Comparison of ENCODE assay signal across 8 cellular contexts in the genomic region with DNA sequence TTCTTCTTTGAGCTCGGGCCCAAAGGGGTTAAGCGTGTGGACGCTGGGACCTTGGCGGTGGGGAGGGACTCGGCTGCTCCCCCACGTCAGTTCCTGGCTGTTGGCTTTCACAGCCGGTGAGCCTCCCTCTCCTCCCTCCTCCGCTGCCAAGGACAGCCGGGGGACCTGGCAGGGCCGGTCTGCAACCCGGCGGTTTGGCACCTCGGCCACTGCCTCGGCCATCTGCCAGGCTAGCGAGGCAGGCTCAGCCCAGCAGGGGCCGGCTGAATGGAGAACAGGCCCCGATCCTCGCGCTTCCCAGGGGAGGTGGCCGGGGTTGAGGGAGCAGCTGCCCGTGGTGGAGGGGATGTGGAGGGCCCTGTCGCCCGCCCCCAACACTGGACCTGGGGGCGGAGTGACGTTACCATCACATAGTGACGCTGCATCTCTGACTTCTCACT. TPM values are rescaled to one million over a fixed set of nuclear protein-coding genes. Genes with fewer than 3 reads are reported as not detected.
DNase-seq lines count a peak whose midpoint lies in the region; ATAC-seq, FAIRE-seq and TF ChIP-seq lines count a peak whose summit lies in the region.

No MANE protein-coding gene starts in this region.

- H3K27me3 ChIP-seq in HUES64 (ENCODE audit: insufficient read depth, low read length) (peaks cover 2% of the 10 kb centered on the region), K562 (ENCODE audit: control insufficient read depth in 2 of 2, insufficient read depth in 2 of 2, low read length in 2 of 2) (no peaks in the 10 kb centered on the region), stomach smooth muscle (ENCODE audit: control insufficient read depth in 1 of 2, insufficient read depth in 2 of 2, low read length in 2 of 2) (no peaks in the 10 kb centered on the region)

- H2AFZ ChIP-seq in K562 (ENCODE audit: low read depth, low read length): no peak overlapping the region

- H3K4me1 ChIP-seq in HUES64 (ENCODE audit: insufficient read depth, low read length): peaks cover 30% of the 10 kb centered on the region
- H3K4me1 ChIP-seq in K562 (replicated peaks in 1 of 2; ENCODE audit: control insufficient read depth in 2 of 2, insufficient read depth in 2 of 2, low read length in 2 of 2): peaks cover 27 to 61% of the 10 kb centered on the region in 2 experiments
- peaks cover 42% of the 10 kb centered on the region for H3K4me1 ChIP-seq in stomach smooth muscle (ENCODE audit: control insufficient read depth, insufficient read depth, low read length)

- peaks cover 42% of the 10 kb centered on the region for H3K79me2 ChIP-seq in K562 (ENCODE audit: control insufficient read depth, insufficient read depth, low read length)

- TF ChIP-seq CTCF in K562 (IDR thresholded peaks at IDR 0.05 in 2 of 3, conservative IDR thresholded peaks at IDR 0.05 in 1 of 3; ENCODE audit: insufficient read depth in 2 of 3, low read depth in 1 of 3, low read length in 3 of 3): no peak

- no peak overlapping the region for H3K4me2 ChIP-seq in K562 (ENCODE audit: insufficient read depth, low read length)

- no peak for FAIRE-seq in K562 (lab: Jason Lieb, UNC)

- no peak for ATAC-seq in K562
- no peak for ATAC-seq in GM18519 (IDR thresholded peaks at IDR 0.05; ENCODE audit: low FRiP score, unreplicated experiment)
- ATAC-seq in HG03159 (IDR thresholded peaks at IDR 0.05; ENCODE audit: unreplicated experiment): no peak
- ATAC-seq in HG02870 (IDR thresholded peaks at IDR 0.05; ENCODE audit: unreplicated experiment): no peak

- H3K4me3 ChIP-seq in HUES64 (ENCODE audit: low read length): no peak overlapping the region
- no peak overlapping the region for H3K4me3 ChIP-seq in K562
- peak overlapping the region; percentile 42 to 47 for H3K4me3 ChIP-seq in stomach smooth muscle (ENCODE audit: low read length in 2 of 2)

- H3K36me3 ChIP-seq in HUES64 (ENCODE audit: insufficient read depth, low read length) (peaks cover 37% of the 10 kb centered on the region; the same call in 1 of the 2 replicates), K562 (ENCODE audit: control insufficient read depth, insufficient read depth, low read length) (peaks cover 79% of the 10 kb centered on the region), stomach smooth muscle (ENCODE audit: control insufficient read depth in 2 of 2, insufficient read depth in 2 of 2, low read length in 2 of 2) (peaks cover 22 to 34% of the 10 kb centered on the region in 2 donors)

- intact Hi-C loops in K562 (cut with micrococcal nuclease): no loop called here

- TF ChIP-seq POLR2A in K562 (conservative IDR thresholded peaks at IDR 0.05): no peak

- no peaks in the 10 kb centered on the region for H3K9me1 ChIP-seq in K562 (ENCODE audit: control insufficient read depth, insufficient read depth, low read length)

- POLR2A ChIA-PET in K562 (lab: Yijun Ruan, JAX): interaction anchor here (0.7 to 1.0 kb wide), 2 partner anchors 15 to 136 kb away, joined by 3 to 4 read pairs; no protein-coding TSS in a partner anchor

- BruUV-seq in K562 (replicated peaks; lab: Mats Ljungman, UMichigan): no TSS peak

- H4K20me1 ChIP-seq in K562 (replicated peaks; ENCODE audit: control insufficient read depth, insufficient read depth, low read length): 0 out of 2 replicates have a peak, but pooled peaks cover 3% of the 10 kb centered on the region

- in situ Hi-C loops in K562 (cut with MboI): no loop called here

- CTCF ChIA-PET in K562 (lab: Yijun Ruan, JAX; ENCODE audit: low intra/inter-chr PET ratio): no interaction called here

- H3K27ac ChIP-seq in HUES64 (ENCODE audit: low read depth, low read length) (peak overlapping the region; percentile 77; the same call in 1 of the 2 replicates), K562 (ENCODE audit: extremely low read depth, low read depth, low read length) (no peak overlapping the region), stomach smooth muscle (ENCODE audit: low read length) (peak overlapping the region; percentile 88)

- H3K9ac ChIP-seq in HUES64 (ENCODE audit: low read depth, low read length) (no peak overlapping the region), K562 (ENCODE audit: insufficient read depth in 1 of 2, low read depth in 2 of 2, low read length in 2 of 2) (peak overlapping the region in 1 of 2 experiments; percentile 77; a peak in 2 of 4 replicates), stomach smooth muscle (ENCODE audit: low read length in 2 of 2) (peak overlapping the region; percentile 37 to 64)

- peak in 2 of 4 experiments; percentile 45 to 48 for DNase-seq in K562 (ENCODE audit: extremely low read depth in 1 of 4, low spot score in 3 of 4)
- DNase-seq in kidney tubule cell (ENCODE audit: low spot score): peak; percentile 32
- no peak for DNase-seq in DMS53 treated with DMSO at 0.1 percent for 48 hours (lab: John Stamatoyannopoulos, UW; ENCODE audit: unreplicated experiment)

- TF ChIP-seq EP300 in K562 (IDR thresholded peaks at IDR 0.05; ENCODE audit: low read length): no peak

- H3K9me3 ChIP-seq in HUES64 (ENCODE audit: insufficient read depth, low read depth, low read length) (no peaks in the 10 kb centered on the region), K562 (replicated peaks; ENCODE audit: control insufficient read depth, insufficient read depth, low read depth, low read length) (no peaks in the 10 kb centered on the region), stomach smooth muscle (ENCODE audit: control insufficient read depth in 2 of 2, low read length in 2 of 2) (no peaks in the 10 kb centered on the region)

- no peak for TF ChIP-seq RAD21 in K562 (CRISPR knock-in tag; conservative IDR thresholded peaks at IDR 0.05 in 1 of 2, IDR thresholded peaks at IDR 0.05 in 1 of 2)

- 12% methylated on average over 24 of the region's 26 CpGs for WGBS in HUES64
- 68% methylated on average over 11 of the region's 26 CpGs for WGBS in K562 (ENCODE audit: insufficient coverage, low coverage, missing lambda C conversion rate)

RNA-seq across cellular contexts. Expression of gene TLE5, which starts 5.0 kb away (rescaled TPM):
- polyA plus RNA-seq in HUES64 (2013, experiment 1 of 2): 95.1 TPM
- polyA plus RNA-seq in HUES64 (2013, experiment 2 of 2): 123 TPM
- total RNA-seq in K562 (2011; cell fraction: chromatin; rRNA removed; ENCODE audit: low replicate concordance): 147 and 335 TPM in 2 replicates
- total RNA-seq in K562 (2011; cell fraction: nucleolus; rRNA removed): 259 and 282 TPM in 2 replicates
- total RNA-seq in K562 (2011; cell fraction: nucleoplasm; rRNA removed): 209 and 242 TPM in 2 replicates
- total RNA-seq in K562 (2014; rRNA removed) (264 and 355 TPM in 2 replicates), K562 (2014; rRNA removed; fragmentation: Illumina TruSeq; extraction: Trizol) (75.8 and 89.1 TPM in 2 replicates), K562 (2015; rRNA removed; fragmentation: Illumina TruSeq; extraction: Trizol) (172 and 178 TPM in 2 replicates), K562 (2021) (347 and 360 TPM in 2 replicates)
- polyA plus RNA-seq in K562 (2011; rRNA removed) (280 and 366 TPM in 2 replicates), K562 (2014; fragmentation: Illumina TruSeq; extraction: Trizol) (235 and 381 TPM in 2 replicates), K562 (2014; fragmentation: Nextera tagmentation; extraction: Ambion mirVana) (1 to 10 TPM; 2.0 to 6.2 TPM), K562 (2014; rRNA removed) (316 and 334 TPM in 2 replicates)
- polyA plus RNA-seq in K562 (2011; cell fraction: cytosol; rRNA removed): 357 and 770 TPM in 2 replicates
- 343 and 561 TPM in 2 replicates for polyA plus RNA-seq in K562 (2011; cell fraction: nucleus; rRNA removed)
- polyA plus RNA-seq in K562 (2012): 396 and 430 TPM in 2 replicates
- 222 and 305 TPM in 2 replicates for polyA minus RNA-seq in K562 (2011; rRNA and poly(A)+ RNA removed)
- polyA minus RNA-seq in K562 (2011; cell fraction: cytosol; rRNA and poly(A)+ RNA removed): 290 and 401 TPM in 2 replicates
- 64.5 and 71.5 TPM in 2 replicates for polyA minus RNA-seq in K562 (2011; cell fraction: nucleus; rRNA and poly(A)+ RNA removed)

RNA-seq across cellular contexts. Expression of gene TLE2, which starts 28.2 kb away (rescaled TPM):
- 1.8 TPM for polyA plus RNA-seq in HUES64 (2013, experiment 1 of 2)
- 2.2 TPM for polyA plus RNA-seq in HUES64 (2013, experiment 2 of 2)
- 30.9 and 72.5 TPM in 2 replicates for total RNA-seq in K562 (2011; cell fraction: chromatin; rRNA removed; ENCODE audit: low replicate concordance)
- 30.0 and 48.0 TPM in 2 replicates for total RNA-seq in K562 (2011; cell fraction: nucleolus; rRNA removed)
- total RNA-seq in K562 (2011; cell fraction: nucleoplasm; rRNA removed): 19.1 and 21.2 TPM in 2 replicates
- total RNA-seq in K562 (2014; rRNA removed) (5.5 and 6.4 TPM in 2 replicates), K562 (2014; rRNA removed; fragmentation: Illumina TruSeq; extraction: Trizol) (2.4 and 2.7 TPM in 2 replicates), K562 (2015; rRNA removed; fragmentation: Illumina TruSeq; extraction: Trizol) (4.4 and 4.5 TPM in 2 replicates), K562 (2021) (13.1 and 15.2 TPM in 2 replicates)
- polyA plus RNA-seq in K562 (2011; rRNA removed) (10.7 and 12.0 TPM in 2 replicates), K562 (2014; fragmentation: Illumina TruSeq; extraction: Trizol) (6.2 and 8.8 TPM in 2 replicates), K562 (2014; fragmentation: Nextera tagmentation; extraction: Ambion mirVana) (under 1 TPM; 0.35 to 0.53 TPM), K562 (2014; rRNA removed) (10.5 and 10.6 TPM in 2 replicates)
- polyA plus RNA-seq in K562 (2011; cell fraction: cytosol; rRNA removed): 6.0 and 17.7 TPM in 2 replicates
- polyA plus RNA-seq in K562 (2011; cell fraction: nucleus; rRNA removed): 34.3 and 67.6 TPM in 2 replicates
- 25.8 and 36.0 TPM in 2 replicates for polyA plus RNA-seq in K562 (2012)
- 2.9 and 8.1 TPM in 2 replicates for polyA minus RNA-seq in K562 (2011; rRNA and poly(A)+ RNA removed)
- 10.4 and 11.6 TPM in 2 replicates for polyA minus RNA-seq in K562 (2011; cell fraction: cytosol; rRNA and poly(A)+ RNA removed)
- 6.6 and 9.0 TPM in 2 replicates for polyA minus RNA-seq in K562 (2011; cell fraction: nucleus; rRNA and poly(A)+ RNA removed)

RNA-seq across cellular contexts. Expression of gene GNA11, which starts 36.9 kb away (rescaled TPM):
- polyA plus RNA-seq in HUES64 (2013, experiment 1 of 2): 12.7 TPM
- polyA plus RNA-seq in HUES64 (2013, experiment 2 of 2): 12.2 TPM
- 18.8 and 42.3 TPM in 2 replicates for total RNA-seq in K562 (2011; cell fraction: chromatin; rRNA removed; ENCODE audit: low replicate concordance)
- 20.7 and 22.8 TPM in 2 replicates for total RNA-seq in K562 (2011; cell fraction: nucleolus; rRNA removed)
- 12.6 and 17.6 TPM in 2 replicates for total RNA-seq in K562 (2011; cell fraction: nucleoplasm; rRNA removed)
- 14.5 and 19.3 TPM in 2 replicates for total RNA-seq in K562 (2014; rRNA removed)
- total RNA-seq in K562 (2014; rRNA removed; fragmentation: Illumina TruSeq; extraction: Trizol): 7.0 and 12.7 TPM in 2 replicates
- 13.4 and 16.5 TPM in 2 replicates for total RNA-seq in K562 (2015; rRNA removed; fragmentation: Illumina TruSeq; extraction: Trizol)
- 24.3 and 24.8 TPM in 2 replicates for total RNA-seq in K562 (2021)
- polyA plus RNA-seq in K562 (2011; rRNA removed): 3.6 and 9.7 TPM in 2 replicates
- polyA plus RNA-seq in K562 (2011; cell fraction: cytosol; rRNA removed): 11.1 and 14.7 TPM in 2 replicates
- polyA plus RNA-seq in K562 (2011; cell fraction: nucleus; rRNA removed): 18.1 and 22.6 TPM in 2 replicates
- 22.6 and 23.5 TPM in 2 replicates for polyA plus RNA-seq in K562 (2012)
- 23.5 and 24.5 TPM in 2 replicates for polyA plus RNA-seq in K562 (2014; fragmentation: Illumina TruSeq; extraction: Trizol)
- polyA plus RNA-seq in K562 (2014; fragmentation: Nextera tagmentation; extraction: Ambion mirVana): under 1 TPM; 0.18 to 0.21 TPM
- 16.6 and 18.2 TPM in 2 replicates for polyA plus RNA-seq in K562 (2014; rRNA removed)
- polyA minus RNA-seq in K562 (2011; rRNA and poly(A)+ RNA removed): 1.6 and 10.8 TPM in 2 replicates
- 10.8 and 11.5 TPM in 2 replicates for polyA minus RNA-seq in K562 (2011; cell fraction: cytosol; rRNA and poly(A)+ RNA removed)
- polyA minus RNA-seq in K562 (2011; cell fraction: nucleus; rRNA and poly(A)+ RNA removed): 4.6 and 5.7 TPM in 2 replicates

Comparison
In these comparisons a context has a peak if more than half of its experiments do, and no peak if none do; other contexts are left out.
1. H3K4me3 ChIP-seq: peak in stomach smooth muscle (2 of 2); none in HUES64 (single experiment) and K562 (single experiment).